1 cellular context compared by ENCODE assay signal in genomic region chr7:104839842-104840241, GRCh38.
TF ChIP-seq lines count a peak whose summit lies in the region.

No MANE protein-coding gene starts in this region.

TF ChIP-seq in K562, 482 proteins besides CTCF, POLR2A, EP300 and RAD21 (continued from another document):
- TF ChIP-seq ZNF318 (IDR thresholded peaks at IDR 0.05; ENCODE audit: borderline replicate concordance in 1 of 2, low read depth in 1 of 2) (no peak), DACH1 (IDR thresholded peaks at IDR 0.05; ENCODE audit: partially characterized antibody) (peak; percentile 81)
TF ChIP-seq in K562: peak in this region for 2.
